Comparison of ENCODE assay signal across 15 cellular contexts in genomic region chr2:109699646-109700045, GRCh38.
A peak's percentile ranks its signal among the peaks of the same experiment; 100 is the strongest.
DNase-seq lines count a peak whose midpoint lies in the region; ATAC-seq, FAIRE-seq and TF ChIP-seq lines count a peak whose summit lies in the region.
"Had no signal": no experiment of that assay in that cellular context is flagged by ENCODE, and none has a peak within 500 bp of the region (broad histone marks: within the 10 kb centered on the region; RNA-seq: fewer than 3 reads in every experiment).

No MANE protein-coding gene starts in this region.

- H3K9me3 ChIP-seq in HCT116 (ENCODE audit: control insufficient read depth in 1 of 2, insufficient read depth in 1 of 2, low read depth in 1 of 2, low read length in 2 of 2) = no peaks in the 10 kb centered on the region
- H3K9me3 ChIP-seq in keratinocyte (ENCODE audit: control insufficient read depth, low read depth, low read length) = no peaks in the 10 kb centered on the region
- H3K9me3 ChIP-seq: MG63 had no signal

- H3K27me3 ChIP-seq in HCT116 (ENCODE audit: insufficient read depth, low read length) (no peaks in the 10 kb centered on the region), keratinocyte (ENCODE audit: control insufficient read depth, extremely low read depth, insufficient read depth, low read length) (no peaks in the 10 kb centered on the region), rectal smooth muscle tissue (ENCODE audit: control insufficient read depth, insufficient read depth, low read length) (no peaks in the 10 kb centered on the region)
- H3K27me3 ChIP-seq: MG63 had no signal

- TF ChIP-seq POLR2A in HCT116 (IDR thresholded peaks at IDR 0.05; ENCODE audit: borderline replicate concordance, extremely low read depth, insufficient read depth, insufficient read length) = no peak

- TF ChIP-seq CTCF in HCT116 (IDR thresholded peaks at IDR 0.05 in 2 of 3, conservative IDR thresholded peaks at IDR 0.05 in 1 of 3; ENCODE audit: borderline replicate concordance in 1 of 3, insufficient read depth in 1 of 3, low read depth in 2 of 3, low read length in 2 of 3) (no peak), choroid plexus epithelial cell (conservative IDR thresholded peaks at IDR 0.05; ENCODE audit: low read depth, low read length) (no peak), keratinocyte (optimal IDR thresholded peaks at IDR 0.05 in 1 of 3, IDR thresholded peaks at IDR 0.05 in 1 of 3, conservative IDR thresholded peaks at IDR 0.05 in 1 of 3; ENCODE audit: extremely low read depth in 1 of 3, insufficient read depth in 2 of 3, low read length in 3 of 3) (no peak)

- H3K9me1 ChIP-seq in keratinocyte (ENCODE audit: control insufficient read depth, extremely low read depth, insufficient read depth, low read length) = no peaks in the 10 kb centered on the region

- no peak for DNase-seq in HCT116 (ENCODE audit: low read depth, low spot score)
- DNase-seq in choroid plexus epithelial cell (ENCODE audit: low read depth) = no peak
- no peak for DNase-seq in keratinocyte (ENCODE audit: low read depth, low spot score)
- no peak for DNase-seq in NOMO-1 treated with dmso at 0.1 percent for 144 hours (lab: John Stamatoyannopoulos, UW; ENCODE audit: unreplicated experiment)
- no peak for DNase-seq in activated CD4-positive, alpha-beta T cell treated with anti-CD3 and anti-CD28 coated beads for 4 hours
- DNase-seq: activated T-cell treated with anti-CD3 and anti-CD28 coated beads, Interleukin-2, amount 50 U/mL, for 1 hour; central memory CD4-positive, alpha-beta T cell; MG63; NCI-H524; SHP77 had no signal

- intact Hi-C loops in HCT116 (cut with micrococcal nuclease) = loop anchor here (2.0 kb wide), 1 partner anchor 89 kb away; no protein-coding TSS in a partner anchor

- H3K4me1 ChIP-seq in HCT116 (ENCODE audit: control insufficient read depth in 1 of 2, insufficient read depth in 2 of 2, low read length in 2 of 2) = peaks cover 19 to 45% of the 10 kb centered on the region in 2 experiments
- peaks cover 53% of the 10 kb centered on the region for H3K4me1 ChIP-seq in keratinocyte (ENCODE audit: control insufficient read depth, extremely low read depth, insufficient read depth, low read length)
- H3K4me1 ChIP-seq in rectal smooth muscle tissue (ENCODE audit: control insufficient read depth, insufficient read depth, low read length) = peaks cover 21% of the 10 kb centered on the region

- dilution Hi-C loops in keratinocyte (cut with MboI; ENCODE audit: extremely low pct_ligation_motif_present, low sequenced_read_pairs) = no loop called here

- H4K20me1 ChIP-seq in HCT116 (ENCODE audit: insufficient read depth) = no peaks in the 10 kb centered on the region
- H4K20me1 ChIP-seq in keratinocyte (ENCODE audit: control insufficient read depth, extremely low read depth, insufficient read depth, low read length) = no peaks in the 10 kb centered on the region

- BruUV-seq in HCT116 (replicated peaks; lab: Mats Ljungman, UMichigan) = no TSS peak

- no peak for FAIRE-seq in keratinocyte (lab: Jason Lieb, UNC)
- FAIRE-seq: GM18507 had no signal

- ATAC-seq in HCT116 = no peak
- ATAC-seq in HG02970 (IDR thresholded peaks at IDR 0.05; ENCODE audit: low FRiP score, unreplicated experiment) = no peak
- ATAC-seq in HG02610 (IDR thresholded peaks at IDR 0.05; ENCODE audit: unreplicated experiment) = no peak

- TF ChIP-seq RAD21 in HCT116 (IDR thresholded peaks at IDR 0.05; ENCODE audit: low read depth) = no peak

- no peaks in the 10 kb centered on the region for H3K9me2 ChIP-seq in HCT116 (ENCODE audit: insufficient read depth)

- H3K4me3 ChIP-seq in HCT116 (replicated peaks in 1 of 2; ENCODE audit: low read depth in 1 of 2, low read length in 2 of 2) (no peak overlapping the region), choroid plexus epithelial cell (ENCODE audit: low read depth, low read length) (peak overlapping the region; percentile 23), keratinocyte (ENCODE audit: control insufficient read depth in 2 of 3, extremely low read depth in 1 of 3, insufficient read depth in 2 of 3, low read depth in 1 of 3, low read length in 3 of 3) (no peak overlapping the region), rectal smooth muscle tissue (ENCODE audit: low read length) (peak overlapping the region; percentile 32)
- H3K4me3 ChIP-seq: MG63 had no signal

- H3K27ac ChIP-seq in HCT116 (ENCODE audit: low read depth, low read length) (no peak overlapping the region), keratinocyte (ENCODE audit: control insufficient read depth, insufficient read depth, low read length) (peak overlapping the region; percentile 50), rectal smooth muscle tissue (ENCODE audit: low read depth, low read length) (peak overlapping the region; percentile 77)
- H3K27ac ChIP-seq: VCaP had no signal

- H3K9ac ChIP-seq in HCT116 (ENCODE audit: low read length) = no peak overlapping the region
- peak overlapping the region; percentile 13 for H3K9ac ChIP-seq in keratinocyte (ENCODE audit: control insufficient read depth, extremely low read depth, insufficient read depth, low read length)
- H3K9ac ChIP-seq in rectal smooth muscle tissue (ENCODE audit: low read length) = no peak overlapping the region

- H3K36me3 ChIP-seq in HCT116 (ENCODE audit: control insufficient read depth in 1 of 2, insufficient read depth in 2 of 2, low read length in 2 of 2) (no peaks in the 10 kb centered on the region), keratinocyte (ENCODE audit: control insufficient read depth in 2 of 2, extremely low read depth in 1 of 2, insufficient read depth in 2 of 2, low read length in 2 of 2) (no peaks in the 10 kb centered on the region), rectal smooth muscle tissue (ENCODE audit: control insufficient read depth, insufficient read depth, low read length) (no peaks in the 10 kb centered on the region)
- H3K36me3 ChIP-seq: MG63 had no signal

- H3K79me2 ChIP-seq in HCT116 (ENCODE audit: insufficient read depth, low read length) (no peaks in the 10 kb centered on the region), keratinocyte (ENCODE audit: control insufficient read depth, insufficient read depth, low read length) (no peaks in the 10 kb centered on the region)

- POLR2A ChIA-PET in HCT116 (lab: Charles Lee) = interaction anchor here (1.3 kb wide), 1 partner anchor 8 kb away, joined by 5 read pairs; no protein-coding TSS in a partner anchor

- peak overlapping the region; percentile 83 for H3K4me2 ChIP-seq in HCT116 (ENCODE audit: low read length)
- H3K4me2 ChIP-seq in keratinocyte (ENCODE audit: control insufficient read depth, extremely low read depth, insufficient read depth, low read depth, low read length) = peak overlapping the region; percentile 83

- RAD21 ChIA-PET in HCT116 (lab: Charles Lee; ENCODE audit: low non-redundant PET in 1 of 2, low total read pairs in 2 of 2, uncharacterized antibody in 2 of 2, unreplicated experiment in 2 of 2) = no interaction called here

- CTCF ChIA-PET in HCT116 (lab: Charles Lee) = interaction anchor here (1.7 kb wide), 1 partner anchor 153 kb away, joined by 6 read pairs; no protein-coding TSS in a partner anchor

- H2AFZ ChIP-seq in HCT116 (ENCODE audit: low read depth, low read length, poor library complexity, severe bottlenecking) (peak overlapping the region; percentile 1), keratinocyte (ENCODE audit: control insufficient read depth, low read length) (peak overlapping the region; percentile 54)

TF ChIP-seq in HCT116, 20 proteins besides CTCF, POLR2A, EP300 and RAD21:
- TF ChIP-seq ZNF274 (IDR thresholded peaks at IDR 0.05; ENCODE audit: low read depth, low read length) = no peak
- no peak for TF ChIP-seq MAX (IDR thresholded peaks at IDR 0.05)

Comparison
In these comparisons a context has a peak if more than half of its experiments do, and no peak if none do; other contexts are left out.
1. H3K4me3 ChIP-seq: peak in choroid plexus epithelial cell (single experiment) and rectal smooth muscle tissue (single experiment); none in HCT116 (0 of 2) and keratinocyte (0 of 3).